8 cellular contexts compared by ENCODE assay signal in the genomic region with DNA sequence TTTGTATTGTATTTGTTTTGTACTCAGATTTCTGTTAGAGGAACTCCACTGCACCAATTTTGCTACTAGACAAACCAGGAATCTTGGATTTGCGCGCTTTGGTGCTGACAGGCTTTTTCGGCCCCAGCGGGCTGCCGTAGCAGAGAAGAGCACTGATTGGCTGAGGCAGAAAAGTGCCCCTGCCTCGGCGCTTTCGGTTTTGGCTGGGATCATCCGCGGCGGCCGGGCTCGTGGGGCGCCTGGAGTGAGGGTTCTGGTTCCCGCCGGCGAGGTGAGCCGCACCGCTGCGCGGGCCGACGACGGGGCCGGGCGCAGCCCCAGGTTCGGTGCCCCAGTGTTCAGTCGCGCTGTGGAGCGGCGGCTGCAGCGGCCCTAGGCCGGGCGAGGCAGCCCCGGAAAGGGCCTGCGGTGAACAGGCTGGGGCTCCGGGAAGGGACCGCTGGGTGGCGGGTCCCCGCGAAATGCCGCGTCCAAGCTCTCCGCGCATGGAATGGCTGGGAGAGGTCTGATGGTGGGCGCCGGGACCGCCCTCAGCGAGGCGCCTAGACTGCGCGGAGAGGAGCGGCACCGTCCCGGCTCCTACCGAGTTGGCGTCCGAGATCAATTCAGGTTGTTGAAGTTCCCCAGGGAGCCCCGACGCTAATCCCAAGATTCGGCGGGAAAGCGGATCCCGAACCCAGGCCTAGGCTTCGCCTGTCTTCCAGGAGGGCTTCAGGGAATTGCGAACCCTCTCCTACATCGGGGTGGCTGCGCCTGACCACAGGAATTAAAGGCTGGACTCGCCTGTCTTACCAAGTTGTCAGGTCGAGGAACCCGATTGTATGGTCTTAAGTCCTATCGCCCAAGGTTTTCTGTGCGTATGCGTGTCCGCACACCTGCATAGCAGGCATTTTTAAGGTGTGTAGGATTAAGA. TPM values are rescaled to one million over a fixed set of nuclear protein-coding genes. Genes with fewer than 3 reads are reported as not detected.
DNase-seq lines count a peak whose midpoint lies in the region; ATAC-seq, FAIRE-seq and TF ChIP-seq lines count a peak whose summit lies in the region.

A gene (plus strand): TSS at position 178 of the 913 bp plus-strand sequence. CDS start 7,204 bp downstream, outside the sequence.

- FAIRE-seq in TTC549 (lab: Jason Lieb, UNC) = peak; percentile 71

- intact Hi-C loops in body of pancreas (cut with DNase I) = no loop called here

- H3K36me3 ChIP-seq in body of pancreas (replicated peaks in 1 of 2; ENCODE audit: insufficient read depth in 1 of 2, low read depth in 2 of 2) = no peaks in the 10 kb centered on the region
- H3K36me3 ChIP-seq in iPS DF 6.9 (ENCODE audit: control insufficient read depth, insufficient read depth, low read length) = no peaks in the 10 kb centered on the region

- TF ChIP-seq POLR2A in body of pancreas (IDR thresholded peaks at IDR 0.05) = peak; percentile 21 to 67 (median 64)

- WGBS in body of pancreas, 2 donors = 0 to 1% methylated on average over 21 to 75 of the region's 75 CpGs
- WGBS in iPS DF 6.9 (ENCODE audit: insufficient coverage, insufficient read length) = no CpG with 5 or more reads among the region's 75 CpGs

- H3K4me3 ChIP-seq in body of pancreas (peak within 1 kb of the TSS; percentile 94 to 95), iPS DF 6.9 (ENCODE audit: low read length) (peak within 1 kb of the TSS; percentile 64), skeletal muscle cell (ENCODE audit: low read depth, low read length) (peak within 1 kb of the TSS; percentile 83)

- H3K27ac ChIP-seq in body of pancreas (peak within 1 kb of the TSS; percentile 80 to 95 (median 88)), iPS DF 6.9 (ENCODE audit: low read length) (no peak within 1 kb of the TSS)

- ATAC-seq in HG02884 (IDR thresholded peaks at IDR 0.05; ENCODE audit: unreplicated experiment) (peak; percentile 87), body of pancreas (peak; percentile 97)

- TF ChIP-seq CTCF in body of pancreas (IDR thresholded peaks at IDR 0.05) = peak in 3 of 7 experiments; percentile 15 to 30 (median 25)

- H3K27me3 ChIP-seq in body of pancreas = no peaks in the 10 kb centered on the region
- H3K27me3 ChIP-seq in iPS DF 6.9 (ENCODE audit: control insufficient read depth, insufficient read depth, low read length) = no peaks in the 10 kb centered on the region

- H3K4me1 ChIP-seq in body of pancreas = peaks cover 40% of the 10 kb centered on the region
- no peaks in the 10 kb centered on the region for H3K4me1 ChIP-seq in iPS DF 6.9 (ENCODE audit: control insufficient read depth, insufficient read depth, low read length)

- H3K9me3 ChIP-seq in body of pancreas (no peaks in the 10 kb centered on the region), iPS DF 6.9 (ENCODE audit: control insufficient read depth, insufficient read depth, low read length) (no peaks in the 10 kb centered on the region)

- DNase-seq in NCI-H187 (lab: John Stamatoyannopoulos, UW) = peak; percentile 57 to 64
- no peak for DNase-seq in NCI-H187 treated with DMSO at 0.1 percent for 48 hours (lab: John Stamatoyannopoulos, UW)
- DNase-seq in NCI-H1694 treated with DMSO at 0.1 percent for 48 hours (lab: John Stamatoyannopoulos, UW) = peak; percentile 61
- DNase-seq in body of pancreas = peak; percentile 83 to 93 (median 86)
- peak; percentile 52 for DNase-seq in iPS DF 6.9 (ENCODE audit: low read depth, low spot score)
- DNase-seq in skeletal muscle cell (ENCODE audit: low read depth) = peak; percentile 48

RNA-seq across cellular contexts. Expression of the gene that starts here (rescaled TPM):
- total RNA-seq in body of pancreas = 10 to 100 TPM; 10.4 to 34.3 TPM
